Comparison of ENCODE assay signal across 1 cellular context in the genomic region with DNA sequence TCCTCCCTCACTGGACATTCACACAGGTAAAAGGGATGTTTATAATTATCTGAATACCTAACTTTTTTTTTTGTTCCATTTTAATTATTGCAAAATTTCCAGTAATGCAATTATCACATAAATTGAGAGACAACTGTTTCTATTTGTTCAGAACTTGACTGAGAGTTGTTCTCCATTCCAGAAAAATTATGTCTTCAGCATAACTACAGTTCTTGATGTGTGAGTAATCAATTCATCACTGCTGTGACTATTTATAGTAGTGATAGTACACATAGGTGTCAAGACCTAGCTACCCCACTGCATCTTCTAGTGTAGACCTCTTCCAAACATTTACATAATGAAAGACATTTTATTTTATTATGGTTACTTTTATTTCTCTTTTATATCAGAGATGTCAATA.
TF ChIP-seq lines count a peak whose summit lies in the region.

No MANE protein-coding gene starts in this region.

TF ChIP-seq in HCT116, 20 proteins besides CTCF, POLR2A, EP300 and RAD21 (continued from another document):
- TF ChIP-seq, protein P1, sequence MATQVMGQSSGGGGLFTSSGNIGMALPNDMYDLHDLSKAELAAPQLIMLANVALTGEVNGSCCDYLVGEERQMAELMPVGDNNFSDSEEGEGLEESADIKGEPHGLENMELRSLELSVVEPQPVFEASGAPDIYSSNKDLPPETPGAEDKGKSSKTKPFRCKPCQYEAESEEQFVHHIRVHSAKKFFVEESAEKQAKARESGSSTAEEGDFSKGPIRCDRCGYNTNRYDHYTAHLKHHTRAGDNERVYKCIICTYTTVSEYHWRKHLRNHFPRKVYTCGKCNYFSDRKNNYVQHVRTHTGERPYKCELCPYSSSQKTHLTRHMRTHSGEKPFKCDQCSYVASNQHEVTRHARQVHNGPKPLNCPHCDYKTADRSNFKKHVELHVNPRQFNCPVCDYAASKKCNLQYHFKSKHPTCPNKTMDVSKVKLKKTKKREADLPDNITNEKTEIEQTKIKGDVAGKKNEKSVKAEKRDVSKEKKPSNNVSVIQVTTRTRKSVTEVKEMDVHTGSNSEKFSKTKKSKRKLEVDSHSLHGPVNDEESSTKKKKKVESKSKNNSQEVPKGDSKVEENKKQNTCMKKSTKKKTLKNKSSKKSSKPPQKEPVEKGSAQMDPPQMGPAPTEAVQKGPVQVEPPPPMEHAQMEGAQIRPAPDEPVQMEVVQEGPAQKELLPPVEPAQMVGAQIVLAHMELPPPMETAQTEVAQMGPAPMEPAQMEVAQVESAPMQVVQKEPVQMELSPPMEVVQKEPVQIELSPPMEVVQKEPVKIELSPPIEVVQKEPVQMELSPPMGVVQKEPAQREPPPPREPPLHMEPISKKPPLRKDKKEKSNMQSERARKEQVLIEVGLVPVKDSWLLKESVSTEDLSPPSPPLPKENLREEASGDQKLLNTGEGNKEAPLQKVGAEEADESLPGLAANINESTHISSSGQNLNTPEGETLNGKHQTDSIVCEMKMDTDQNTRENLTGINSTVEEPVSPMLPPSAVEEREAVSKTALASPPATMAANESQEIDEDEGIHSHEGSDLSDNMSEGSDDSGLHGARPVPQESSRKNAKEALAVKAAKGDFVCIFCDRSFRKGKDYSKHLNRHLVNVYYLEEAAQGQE (IDR thresholded peaks at IDR 0.05; ENCODE audit: low read depth) = no peak
- no peak for TF ChIP-seq YY1 (IDR thresholded peaks at IDR 0.05; ENCODE audit: extremely low read depth, insufficient replicate concordance, low read depth, low read length)
- TF ChIP-seq, protein P2, sequence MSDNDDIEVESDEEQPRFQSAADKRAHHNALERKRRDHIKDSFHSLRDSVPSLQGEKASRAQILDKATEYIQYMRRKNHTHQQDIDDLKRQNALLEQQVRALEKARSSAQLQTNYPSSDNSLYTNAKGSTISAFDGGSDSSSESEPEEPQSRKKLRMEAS (IDR thresholded peaks at IDR 0.05) = no peak
